In the genomic region with DNA sequence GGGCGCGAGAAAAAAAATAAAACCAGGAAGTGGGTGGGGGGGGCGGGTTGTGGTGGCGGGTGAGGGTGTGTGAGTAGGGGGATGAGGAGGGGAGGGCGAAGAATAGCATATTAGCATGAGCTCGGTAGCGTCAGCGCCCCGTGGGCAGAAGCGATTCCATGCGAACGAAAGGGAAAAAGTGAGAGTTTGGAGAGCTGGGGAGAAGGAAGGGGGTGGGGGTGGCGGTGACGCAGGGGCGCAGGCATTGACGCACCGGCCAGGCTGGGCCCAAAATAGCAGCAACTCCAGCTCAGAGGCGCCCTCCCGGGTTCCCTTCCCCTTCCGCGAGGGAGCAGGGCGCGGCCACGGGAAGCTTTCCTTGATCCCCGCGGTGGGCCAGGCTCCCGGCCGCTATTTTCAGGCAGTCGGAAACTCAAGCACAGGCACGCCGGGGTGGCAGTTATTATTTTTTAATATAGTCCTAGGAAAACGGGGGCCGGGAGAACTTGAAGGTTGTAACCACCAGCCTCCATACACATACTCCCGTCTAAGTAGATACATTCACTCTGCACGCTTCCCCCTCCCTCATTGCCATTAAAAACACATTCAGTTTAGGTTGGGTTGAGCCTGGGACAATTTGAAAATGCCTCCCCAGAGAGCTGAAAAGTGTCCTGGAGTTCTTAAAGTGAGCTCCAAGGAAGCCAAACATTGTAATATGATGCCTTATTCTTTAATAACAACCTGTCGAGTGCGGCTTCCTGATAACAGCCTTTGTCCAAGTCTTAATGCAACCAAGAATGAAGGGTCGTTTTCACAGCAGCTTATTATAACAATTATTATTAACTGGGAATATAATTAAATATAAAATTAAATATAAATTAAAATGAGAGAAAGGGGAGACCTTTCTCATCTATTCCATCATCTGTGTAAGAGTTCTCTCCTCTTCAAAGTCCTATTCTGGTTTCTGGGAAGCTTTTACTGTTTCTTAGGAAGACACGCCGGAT, we compare ENCODE assay signal across 8 cellular contexts. TPM values are rescaled to one million over a fixed set of nuclear protein-coding genes. Genes with fewer than 3 reads are reported as not detected.
DNase-seq lines count a peak whose midpoint lies in the region; ATAC-seq and TF ChIP-seq lines count a peak whose summit lies in the region.

No MANE protein-coding gene starts in this region.

- H3K27ac Mint-ChIP-seq in endodermal cell: peak overlapping the region; percentile 89

- peak overlapping the region; percentile 79 for H3K4me3 Mint-ChIP-seq in endodermal cell

- H3K9me3 ChIP-seq in endodermal cell (ENCODE audit: control insufficient read depth, low read length): no peaks in the 10 kb centered on the region

- H3K27me3 ChIP-seq in endodermal cell (ENCODE audit: control insufficient read depth, insufficient read depth, low read length, poor library complexity, severe bottlenecking): peaks cover 25% of the 10 kb centered on the region

- no peak for DNase-seq in AG04449 (ENCODE audit: low read depth, low spot score)
- DNase-seq in NK-92 treated with Interleukin-12 subunit alpha and Interleukin-12 subunit beta, amount 100 ng/mL, for 24 hours (lab: John Stamatoyannopoulos, UW): peak; percentile 87
- DNase-seq in activated T-cell treated with anti-CD3 and anti-CD28 coated beads for 1 hour (ENCODE audit: low read depth): peak; percentile 71
- DNase-seq in endodermal cell: peak; percentile 89
- peak; percentile 81 for DNase-seq in midbrain (lab: John Stamatoyannopoulos, UW)
- DNase-seq in stimulated activated CD8-positive, alpha-beta memory T cell treated with anti-CD3 and anti-CD28 coated beads, Interleukin-15, amount 100 ng/mL, for 48 hours (ENCODE audit: low read depth in 2 of 2): peak; percentile 74 to 82

- WGBS in endodermal cell (ENCODE audit: insufficient coverage in 1 of 2, insufficient read length in 1 of 2), 2 experiments: 3 to 14% methylated on average over 5 to 39 of the region's 40 CpGs

- no peaks in the 10 kb centered on the region for H3K9me3 Mint-ChIP-seq in endodermal cell

- peak overlapping the region; percentile 36 for H3K9ac ChIP-seq in endodermal cell (ENCODE audit: extremely low read depth, low read length, poor library complexity, severe bottlenecking)

- TF ChIP-seq CTCF in AG04449 (IDR thresholded peaks at IDR 0.05; ENCODE audit: insufficient read depth, low read length, missing control alignments) (peak; percentile 51), endodermal cell (conservative IDR thresholded peaks at IDR 0.05) (peak; percentile 9)

- POLR2A ChIA-PET in AG04449 (lab: Yijun Ruan, JAX): interaction anchor here (0.6 to 1.9 kb wide), 5 partner anchors 8 to 254 kb away, joined by 3 to 10 read pairs (median 5); no protein-coding TSS in a partner anchor

- peaks cover 29% of the 10 kb centered on the region for H3K27me3 Mint-ChIP-seq in endodermal cell (ENCODE audit: insufficient read depth)

- H3K36me3 Mint-ChIP-seq in endodermal cell (ENCODE audit: low read depth): no peaks in the 10 kb centered on the region

- no peak overlapping the region for H3K27ac ChIP-seq in endodermal cell (ENCODE audit: low read depth, low read length)

- CTCF ChIA-PET in AG04449 (lab: Yijun Ruan, JAX): interaction anchor here (0.7 to 3.3 kb wide), 34 partner anchors 8 to 859 kb away, joined by 3 to 75 read pairs (median 4); a partner anchor contains a TSS

- no peaks in the 10 kb centered on the region for H3K4me1 ChIP-seq in endodermal cell (ENCODE audit: control insufficient read depth, insufficient read depth, low read length)

- ATAC-seq in GM18909 (IDR thresholded peaks at IDR 0.05; ENCODE audit: poor library complexity, unreplicated experiment) (peak; percentile 24), HG03432 (IDR thresholded peaks at IDR 0.05; ENCODE audit: unreplicated experiment) (peak; percentile 29)

- peaks cover 30% of the 10 kb centered on the region for H3K4me1 Mint-ChIP-seq in endodermal cell

- no peaks in the 10 kb centered on the region for H3K36me3 ChIP-seq in endodermal cell (ENCODE audit: control insufficient read depth, insufficient read depth, low read length)

- H3K4me3 ChIP-seq in AG04449 (ENCODE audit: low read depth, low read length) (peak overlapping the region; percentile 74), endodermal cell (ENCODE audit: low read length) (peak overlapping the region; percentile 91)

RNA-seq across cellular contexts. Expression of a gene that starts 2.3 kb away (rescaled TPM):
- 1 to 10 TPM; 1.2 to 1.6 TPM for total RNA-seq in endodermal cell
- 2.3 TPM for polyA plus RNA-seq in endodermal cell (2013, experiment 1 of 2)
- 1.5 TPM for polyA plus RNA-seq in endodermal cell (2013, experiment 2 of 2)
